ENCODE assay signal across 10 cellular contexts in the genomic region with DNA sequence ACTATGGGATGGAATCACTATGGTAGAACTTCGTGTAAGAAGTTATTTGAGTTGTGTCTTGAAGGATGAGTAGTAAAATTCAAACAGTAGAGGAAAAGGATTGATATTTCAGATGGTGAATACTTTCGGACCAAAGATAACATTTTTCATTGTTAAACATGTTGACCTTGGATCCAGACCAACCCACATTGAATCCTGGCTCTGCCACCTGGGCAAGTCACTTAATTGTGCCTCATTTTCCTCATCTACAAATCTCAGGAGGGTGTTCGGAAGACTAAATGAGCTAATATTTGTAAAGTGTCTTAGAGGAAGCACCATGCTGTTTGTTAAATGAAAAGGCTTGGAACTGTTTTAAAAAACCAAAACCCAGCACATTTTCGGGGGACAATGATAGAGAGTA. TPM values are rescaled to one million over a fixed set of nuclear protein-coding genes. Genes with fewer than 3 reads are reported as not detected.
DNase-seq lines count a peak whose midpoint lies in the region; ATAC-seq, FAIRE-seq and TF ChIP-seq lines count a peak whose summit lies in the region.
"Had no signal": no experiment of that assay in that cellular context is flagged by ENCODE, and none has a peak within 500 bp of the region (broad histone marks: within the 10 kb centered on the region; RNA-seq: fewer than 3 reads in every experiment).

No MANE protein-coding gene starts in this region.

- H3K27ac Mint-ChIP-seq in stimulated activated naive CD8-positive, alpha-beta T cell treated with anti-CD3 and anti-CD28 coated beads, Interleukin-15, Interleukin-2, amounts not matched to agents 100 ng/mL and 50 ng/mL, for 24 hours: peak overlapping the region; percentile 96
- H3K27ac Mint-ChIP-seq in activated CD4-positive, alpha-beta memory T cell treated with anti-CD3 and anti-CD28 coated beads for 36 hours: peak overlapping the region; percentile 95

- peak overlapping the region; percentile 72 for H3K4me2 ChIP-seq in hepatocyte

- H3K9me2 ChIP-seq in hepatocyte (replicated peaks; ENCODE audit: insufficient read depth): no peaks in the 10 kb centered on the region

- H3K36me3 Mint-ChIP-seq in stimulated activated naive CD8-positive, alpha-beta T cell treated with anti-CD3 and anti-CD28 coated beads, Interleukin-15, Interleukin-2, amounts not matched to agents 100 ng/mL and 50 ng/mL, for 24 hours (ENCODE audit: low read depth): peaks cover 9% of the 10 kb centered on the region
- no peaks in the 10 kb centered on the region for H3K36me3 Mint-ChIP-seq in activated CD4-positive, alpha-beta memory T cell treated with anti-CD3 and anti-CD28 coated beads for 36 hours

- H3K27ac ChIP-seq in hepatocyte: no peak overlapping the region
- H3K27ac ChIP-seq in small intestine (ENCODE audit: low read depth in 1 of 2, low read length in 1 of 2): no peak overlapping the region

- H3K4me1 ChIP-seq in hepatocyte (ENCODE audit: insufficient read depth): peaks cover 8% of the 10 kb centered on the region
- H3K4me1 ChIP-seq in small intestine (ENCODE audit: control insufficient read depth in 2 of 2, insufficient read depth in 1 of 2, low read depth in 1 of 2, low read length in 1 of 2): no peaks in the 10 kb centered on the region

- H3K4me3 ChIP-seq in hepatocyte (peak overlapping the region; percentile 47), small intestine (ENCODE audit: low read depth in 1 of 2, low read length in 2 of 2) (no peak overlapping the region)

- no peaks in the 10 kb centered on the region for H3K27me3 Mint-ChIP-seq in stimulated activated naive CD8-positive, alpha-beta T cell treated with anti-CD3 and anti-CD28 coated beads, Interleukin-15, Interleukin-2, amounts not matched to agents 100 ng/mL and 50 ng/mL, for 24 hours
- H3K27me3 Mint-ChIP-seq in activated CD4-positive, alpha-beta memory T cell treated with anti-CD3 and anti-CD28 coated beads for 36 hours: no peaks in the 10 kb centered on the region

- H3K4me3 Mint-ChIP-seq in stimulated activated naive CD8-positive, alpha-beta T cell treated with anti-CD3 and anti-CD28 coated beads, Interleukin-15, Interleukin-2, amounts not matched to agents 100 ng/mL and 50 ng/mL, for 24 hours: peak overlapping the region; percentile 97
- peak overlapping the region; percentile 84 for H3K4me3 Mint-ChIP-seq in activated CD4-positive, alpha-beta memory T cell treated with anti-CD3 and anti-CD28 coated beads for 36 hours

- no peaks in the 10 kb centered on the region for H4K20me1 ChIP-seq in hepatocyte (ENCODE audit: insufficient read depth, poor library complexity, severe bottlenecking)

- no peak for FAIRE-seq in small intestine (lab: Jason Lieb, UNC)

- H3K9me3 ChIP-seq in hepatocyte (ENCODE audit: low read depth): no peaks in the 10 kb centered on the region
- no peaks in the 10 kb centered on the region for H3K9me3 ChIP-seq in small intestine (ENCODE audit: control insufficient read depth, low read depth)

- no peak overlapping the region for H2AFZ ChIP-seq in hepatocyte

- no peaks in the 10 kb centered on the region for H3K9me3 Mint-ChIP-seq in stimulated activated naive CD8-positive, alpha-beta T cell treated with anti-CD3 and anti-CD28 coated beads, Interleukin-15, Interleukin-2, amounts not matched to agents 100 ng/mL and 50 ng/mL, for 24 hours
- H3K9me3 Mint-ChIP-seq in activated CD4-positive, alpha-beta memory T cell treated with anti-CD3 and anti-CD28 coated beads for 36 hours: no peaks in the 10 kb centered on the region

- intact Hi-C loops in activated CD4-positive, alpha-beta memory T cell treated with anti-CD3 and anti-CD28 coated beads for 36 hours (cut with micrococcal nuclease): loop anchor here (2.0 to 5.0 kb wide), 2 partner anchors 16 to 235 kb away; a partner anchor contains a TSS

- peaks cover 25% of the 10 kb centered on the region for H3K79me2 ChIP-seq in hepatocyte

- CTCF ChIA-PET in activated CD4-positive, alpha-beta memory T cell treated with anti-CD3 and anti-CD28 coated beads for 36 hours (lab: Charles Lee): no interaction called here

- no peak for ATAC-seq in stimulated activated naive CD8-positive, alpha-beta T cell treated with anti-CD3 and anti-CD28 coated beads, Interleukin-15, Interleukin-2, amounts not matched to agents 100 U/mL and 50 U/mL, for 24 hours
- no peak for ATAC-seq in left lobe of liver

- no peak for TF ChIP-seq CTCF in hepatocyte (IDR thresholded peaks at IDR 0.05; ENCODE audit: poor library complexity)

- peaks cover 44% of the 10 kb centered on the region for H3K4me1 Mint-ChIP-seq in stimulated activated naive CD8-positive, alpha-beta T cell treated with anti-CD3 and anti-CD28 coated beads, Interleukin-15, Interleukin-2, amounts not matched to agents 100 ng/mL and 50 ng/mL, for 24 hours (ENCODE audit: low read depth)
- peaks cover 33% of the 10 kb centered on the region for H3K4me1 Mint-ChIP-seq in activated CD4-positive, alpha-beta memory T cell treated with anti-CD3 and anti-CD28 coated beads for 36 hours (ENCODE audit: low read depth)

- 67% methylated on average over 4 of the region's 4 CpGs for WGBS in hepatocyte (ENCODE audit: low lambda C conversion rate, missing lambda C conversion rate)
- 46 to 58% (median 54%) methylated on average over 4 of the region's 4 CpGs for WGBS in small intestine, 3 donors

- no peak for DNase-seq in stimulated activated naive CD8-positive, alpha-beta T cell treated with anti-CD3 and anti-CD28 coated beads, Interleukin-15, Interleukin-2, amounts not matched to agents 100 U/mL and 50 U/mL, for 24 hours
- no peak for DNase-seq in activated CD4-positive, alpha-beta memory T cell treated with anti-CD3 and anti-CD28 coated beads for 36 hours
- no peak for DNase-seq in hepatocyte (ENCODE audit: low spot score)
- no peak for DNase-seq in HUDEP-2 (lab: John Stamatoyannopoulos, UW; ENCODE audit: unreplicated experiment in 76 of 76)
- no peak for DNase-seq in small intestine
- DNase-seq in left lobe of liver (ENCODE audit: low spot score): no peak
- DNase-seq in AG08395 (ENCODE audit: low spot score): no peak
- DNase-seq: occipital lobe had no signal

- H3K27me3 ChIP-seq in hepatocyte (no peaks in the 10 kb centered on the region), small intestine (ENCODE audit: control insufficient read depth in 2 of 2, insufficient read depth in 2 of 2, low read length in 2 of 2) (no peaks in the 10 kb centered on the region)

- POLR2A ChIA-PET in activated CD4-positive, alpha-beta memory T cell treated with anti-CD3 and anti-CD28 coated beads for 36 hours (lab: Charles Lee): no interaction called here

- H3K36me3 ChIP-seq in hepatocyte (replicated peaks; ENCODE audit: insufficient read depth, low read depth) (no peaks in the 10 kb centered on the region), small intestine (ENCODE audit: control insufficient read depth in 2 of 2, insufficient read depth in 2 of 2, low read length in 2 of 2) (no peaks in the 10 kb centered on the region)

RNA-seq across cellular contexts. Expression of a gene that starts 1.4 kb away (rescaled TPM):
- 10 to 100 TPM; 60.9 to 61.2 TPM for total RNA-seq in activated CD4-positive, alpha-beta memory T cell treated with anti-CD3 and anti-CD28 coated beads for 36 hours
- total RNA-seq in hepatocyte (54.9 and 60.0 TPM in 2 replicates), left lobe of liver (89.5 TPM)
- polyA plus RNA-seq in hepatocyte (65.2 and 70.8 TPM in 2 replicates), small intestine (10 to 100 TPM; 50.3 to 92.6 (median 60.9) TPM)

RNA-seq across cellular contexts. Expression of a gene that starts 4.7 kb away (rescaled TPM):
- total RNA-seq in activated CD4-positive, alpha-beta memory T cell treated with anti-CD3 and anti-CD28 coated beads for 36 hours: 10 to 100 TPM; 29.6 to 30.1 TPM
- total RNA-seq in hepatocyte: 2.8 and 3.0 TPM in 2 replicates
- polyA plus RNA-seq in hepatocyte: 7.7 and 11.2 TPM in 2 replicates
- polyA plus RNA-seq in small intestine: 1 to 10 TPM in 2 of 3 donors, under 1 TPM in 1; 0.79 to 1.1 (median 1.1) TPM
- 0.15 TPM for total RNA-seq in left lobe of liver
- total RNA-seq: G401 had no signal

RNA-seq across cellular contexts. Expression of a gene that starts 56.7 kb away (rescaled TPM):
- 10 to 100 TPM; 28.0 to 28.2 TPM for total RNA-seq in activated CD4-positive, alpha-beta memory T cell treated with anti-CD3 and anti-CD28 coated beads for 36 hours
- total RNA-seq in hepatocyte: 19.9 and 21.1 TPM in 2 replicates
- polyA plus RNA-seq in hepatocyte: 13.6 and 18.9 TPM in 2 replicates
- polyA plus RNA-seq in small intestine: 10 to 100 TPM; 10.4 to 13.8 (median 13.6) TPM
- total RNA-seq in left lobe of liver: 1.4 TPM
